ENCODE assay signal across 22 cellular contexts in genomic region chr5:178123094-178123986, GRCh38. TPM values are rescaled to one million over a fixed set of nuclear protein-coding genes. Genes with fewer than 3 reads are reported as not detected.
DNase-seq lines count a peak whose midpoint lies in the region; ATAC-seq and TF ChIP-seq lines count a peak whose summit lies in the region.
"Had no signal": no experiment of that assay in that cellular context is flagged by ENCODE, and none has a peak within 500 bp of the region (broad histone marks: within the 10 kb centered on the region; RNA-seq: fewer than 3 reads in every experiment).

No MANE protein-coding gene starts in this region.

- CTCF ChIA-PET in activated CD8-positive, alpha-beta T cell treated with anti-CD3 and anti-CD28 coated beads for 36 hours (lab: Charles Lee), result interaction anchor here (1.3 to 9.1 kb wide), 3 partner anchors 17 to 49 kb away, joined by 4 to 84 read pairs (median 5); no protein-coding TSS in a partner anchor
- CTCF ChIA-PET in activated CD8-positive, alpha-beta T cell treated with anti-CD3 and anti-CD28 coated beads, Interleukin-2, amount 10 ng/mL, durations not matched to agents 7 days and 5 days (lab: Charles Lee), result interaction anchor here (1.0 to 3.0 kb wide), 6 partner anchors 8 to 48 kb away, joined by 3 to 14 read pairs (median 4); partner anchors contain the start of genes NHP2 and RMND5B

- no peak overlapping the region for H3K4me3 ChIP-seq in RWPE2 (ENCODE audit: severe bottlenecking)
- H3K4me3 ChIP-seq in suprapubic skin, result no peak overlapping the region
- H3K4me3 ChIP-seq: heart left ventricle, MG63, neural progenitor cell, right lobe of liver, SK-N-MC had no signal

- no peak overlapping the region for H3K27ac Mint-ChIP-seq in activated CD8-positive, alpha-beta T cell treated with anti-CD3 and anti-CD28 coated beads for 36 hours
- H3K27ac Mint-ChIP-seq in activated CD8-positive, alpha-beta T cell treated with anti-CD3 and anti-CD28 coated beads, Interleukin-2, amount 10 ng/mL, durations not matched to agents 7 days and 5 days, result no peak overlapping the region
- H3K27ac Mint-ChIP-seq: activated naive CD8-positive, alpha-beta T cell; CD4-positive, alpha-beta T cell; dendritic cell treated with granulocyte-macrophage colony-stimulating factor and Interleukin-4, amounts not matched to agents 40 ng/mL and 50 ng/mL, for 4 days; neural progenitor cell had no signal

- H3K4me3 Mint-ChIP-seq in activated CD8-positive, alpha-beta T cell treated with anti-CD3 and anti-CD28 coated beads for 36 hours, result no peak overlapping the region
- no peak overlapping the region for H3K4me3 Mint-ChIP-seq in activated CD8-positive, alpha-beta T cell treated with anti-CD3 and anti-CD28 coated beads, Interleukin-2, amount 10 ng/mL, durations not matched to agents 7 days and 5 days
- H3K4me3 Mint-ChIP-seq: activated naive CD8-positive, alpha-beta T cell; CD4-positive, alpha-beta T cell; dendritic cell treated with granulocyte-macrophage colony-stimulating factor and Interleukin-4, amounts not matched to agents 40 ng/mL and 50 ng/mL, for 4 days; neural progenitor cell had no signal

- H3K9me3 Mint-ChIP-seq in activated CD8-positive, alpha-beta T cell treated with anti-CD3 and anti-CD28 coated beads for 36 hours, result no peaks in the 10 kb centered on the region
- no peaks in the 10 kb centered on the region for H3K9me3 Mint-ChIP-seq in activated CD8-positive, alpha-beta T cell treated with anti-CD3 and anti-CD28 coated beads, Interleukin-2, amount 10 ng/mL, durations not matched to agents 7 days and 5 days (ENCODE audit: insufficient read depth)
- H3K9me3 Mint-ChIP-seq: CD4-positive, alpha-beta T cell; dendritic cell treated with granulocyte-macrophage colony-stimulating factor and Interleukin-4, amounts not matched to agents 40 ng/mL and 50 ng/mL, for 4 days; neural progenitor cell had no signal

- no peak for TF ChIP-seq CTCF in activated CD8-positive, alpha-beta T cell treated with anti-CD3 and anti-CD28 coated beads for 36 hours (IDR thresholded peaks at IDR 0.05)
- TF ChIP-seq CTCF in RWPE2 (IDR thresholded peaks at IDR 0.05; ENCODE audit: poor library complexity, severe bottlenecking) (no peak), suprapubic skin (IDR thresholded peaks at IDR 0.05) (no peak)

- H3K36me3 Mint-ChIP-seq in activated CD8-positive, alpha-beta T cell treated with anti-CD3 and anti-CD28 coated beads for 36 hours (ENCODE audit: low read depth), result peaks cover 28% of the 10 kb centered on the region
- no peaks in the 10 kb centered on the region for H3K36me3 Mint-ChIP-seq in activated CD8-positive, alpha-beta T cell treated with anti-CD3 and anti-CD28 coated beads, Interleukin-2, amount 10 ng/mL, durations not matched to agents 7 days and 5 days (ENCODE audit: low read depth)
- H3K36me3 Mint-ChIP-seq: activated naive CD8-positive, alpha-beta T cell had no signal

- peaks cover 5% of the 10 kb centered on the region for H3K4me1 ChIP-seq in RWPE2 (ENCODE audit: insufficient read depth, poor library complexity, severe bottlenecking)
- H3K4me1 ChIP-seq in suprapubic skin, result peaks cover 49% of the 10 kb centered on the region
- H3K4me1 ChIP-seq: right lobe of liver had no signal

- TF ChIP-seq POLR2A in suprapubic skin (IDR thresholded peaks at IDR 0.05), result no peak

- POLR2A ChIA-PET in activated CD8-positive, alpha-beta T cell treated with anti-CD3 and anti-CD28 coated beads for 36 hours (lab: Charles Lee), result interaction anchor here (1.1 to 3.3 kb wide), 6 partner anchors 9 to 81 kb away, joined by 3 to 19 read pairs (median 4); partner anchors contain the start of genes HNRNPAB, N4BP3 and NHP2
- POLR2A ChIA-PET in activated CD8-positive, alpha-beta T cell treated with anti-CD3 and anti-CD28 coated beads, Interleukin-2, amount 10 ng/mL, durations not matched to agents 7 days and 5 days (lab: Charles Lee), result interaction anchor here (1.2 kb wide), 1 partner anchor 81 kb away, joined by 4 read pairs; the partner anchor contains the start of gene HNRNPAB

- intact Hi-C loops in activated CD8-positive, alpha-beta T cell treated with anti-CD3 and anti-CD28 coated beads for 36 hours (cut with micrococcal nuclease), result no loop called here

- no peak for DNase-seq in activated CD8-positive, alpha-beta T cell treated with anti-CD3 and anti-CD28 coated beads for 36 hours
- DNase-seq in activated CD8-positive, alpha-beta T cell treated with anti-CD3 and anti-CD28 coated beads, Interleukin-2, amount 10 ng/mL, durations not matched to agents 7 days and 5 days, result no peak
- peak; percentile 61 for DNase-seq in RWPE2 (ENCODE audit: low spot score)
- peak; percentile 72 for DNase-seq in islet precursor cell
- no peak for DNase-seq in suprapubic skin (ENCODE audit: low spot score in 2 of 2)
- DNase-seq in NCI-H1105 (lab: John Stamatoyannopoulos, UW), result no peak
- no peak for DNase-seq in T-helper 1 cell
- DNase-seq: activated CD4-positive, alpha-beta T cell treated with anti-CD3 and anti-CD28 coated beads, Interleukin-2, amount 50 U/mL, for 1 hour; activated T-cell treated with anti-CD3 and anti-CD28 coated beads, Interleukin-2, amount 50 U/mL, for 1 hour; brain microvascular endothelial cell; CD4-positive, alpha-beta T cell; DMS79; mesendoderm; MG63; NCI-H187 treated with DMSO at 0.1 percent for 48 hours; right lobe of liver had no signal

- TF ChIP-seq EP300 in suprapubic skin (IDR thresholded peaks at IDR 0.05), result no peak

- H3K27me3 Mint-ChIP-seq in activated CD8-positive, alpha-beta T cell treated with anti-CD3 and anti-CD28 coated beads for 36 hours, result no peaks in the 10 kb centered on the region
- H3K27me3 Mint-ChIP-seq in activated CD8-positive, alpha-beta T cell treated with anti-CD3 and anti-CD28 coated beads, Interleukin-2, amount 10 ng/mL, durations not matched to agents 7 days and 5 days (ENCODE audit: low read depth), result no peaks in the 10 kb centered on the region
- H3K27me3 Mint-ChIP-seq: activated naive CD8-positive, alpha-beta T cell; CD4-positive, alpha-beta T cell had no signal

- H3K36me3 ChIP-seq in RWPE2 (ENCODE audit: low read depth) (no peaks in the 10 kb centered on the region), suprapubic skin (no peaks in the 10 kb centered on the region)
- H3K36me3 ChIP-seq: brain microvascular endothelial cell, heart left ventricle, MG63, neural progenitor cell, right lobe of liver had no signal

- peaks cover 26% of the 10 kb centered on the region for H3K4me1 Mint-ChIP-seq in activated CD8-positive, alpha-beta T cell treated with anti-CD3 and anti-CD28 coated beads for 36 hours (ENCODE audit: low read depth)
- peaks cover 24% of the 10 kb centered on the region for H3K4me1 Mint-ChIP-seq in activated CD8-positive, alpha-beta T cell treated with anti-CD3 and anti-CD28 coated beads, Interleukin-2, amount 10 ng/mL, durations not matched to agents 7 days and 5 days (ENCODE audit: low read depth)

- no peak overlapping the region for H3K27ac ChIP-seq in RWPE2 (ENCODE audit: poor library complexity, severe bottlenecking)
- H3K27ac ChIP-seq in suprapubic skin, result peak overlapping the region; percentile 74
- H3K27ac ChIP-seq: brain microvascular endothelial cell, neural progenitor cell, right lobe of liver, SK-N-MC had no signal

- peak; percentile 4 for ATAC-seq in activated CD8-positive, alpha-beta T cell treated with anti-CD3 and anti-CD28 coated beads for 36 hours
- no peak for ATAC-seq in activated CD8-positive, alpha-beta T cell treated with anti-CD3 and anti-CD28 coated beads, Interleukin-2, amount 10 ng/mL, durations not matched to agents 7 days and 5 days
- ATAC-seq in RWPE2 (ENCODE audit: low read depth), result peak; percentile 66
- ATAC-seq in HG02973 (IDR thresholded peaks at IDR 0.05; ENCODE audit: unreplicated experiment), result no peak
- ATAC-seq: heart left ventricle, right lobe of liver had no signal

- no peaks in the 10 kb centered on the region for H3K27me3 ChIP-seq in RWPE2 (ENCODE audit: insufficient read depth, poor library complexity, severe bottlenecking)
- peaks cover 20% of the 10 kb centered on the region for H3K27me3 ChIP-seq in suprapubic skin
- H3K27me3 ChIP-seq: brain microvascular endothelial cell, MG63, neural progenitor cell, right lobe of liver had no signal

- 88% methylated on average over 12 of the region's 14 CpGs for WGBS in suprapubic skin

- H3K9me3 ChIP-seq in RWPE2 (ENCODE audit: severe bottlenecking), result no peaks in the 10 kb centered on the region
- H3K9me3 ChIP-seq in suprapubic skin, result no peaks in the 10 kb centered on the region
- H3K9me3 ChIP-seq: heart left ventricle, right lobe of liver had no signal

RNA-seq across cellular contexts. Expression of gene RMND5B, which starts 7.5 kb away (rescaled TPM):
- total RNA-seq in activated CD8-positive, alpha-beta T cell treated with anti-CD3 and anti-CD28 coated beads for 36 hours, result 10 to 100 TPM; 32.9 to 33.4 TPM
- total RNA-seq in activated CD8-positive, alpha-beta T cell treated with anti-CD3 and anti-CD28 coated beads, Interleukin-2, amount 10 ng/mL, durations not matched to agents 7 days and 5 days, result 1 to 10 TPM; 3.8 to 6.0 TPM
- 10 to 100 TPM; 38.6 to 60.6 (median 42.9) TPM for total RNA-seq in suprapubic skin

RNA-seq across cellular contexts. Expression of gene N4BP3, which starts 10.0 kb away (rescaled TPM):
- 10 to 100 TPM; 33.2 to 33.4 TPM for total RNA-seq in activated CD8-positive, alpha-beta T cell treated with anti-CD3 and anti-CD28 coated beads for 36 hours
- 1 to 10 TPM; 5.9 to 6.1 TPM for total RNA-seq in activated CD8-positive, alpha-beta T cell treated with anti-CD3 and anti-CD28 coated beads, Interleukin-2, amount 10 ng/mL, durations not matched to agents 7 days and 5 days
- 10 to 100 TPM in 3 of 4 donors, 1 to 10 TPM in 1; 7.6 to 14.0 (median 11.7) TPM for total RNA-seq in suprapubic skin

RNA-seq across cellular contexts. Expression of gene NHP2, which starts 30.3 kb away (rescaled TPM):
- 100 to 1,000 TPM; 287 to 296 TPM for total RNA-seq in activated CD8-positive, alpha-beta T cell treated with anti-CD3 and anti-CD28 coated beads for 36 hours
- total RNA-seq in activated CD8-positive, alpha-beta T cell treated with anti-CD3 and anti-CD28 coated beads, Interleukin-2, amount 10 ng/mL, durations not matched to agents 7 days and 5 days, result 100 to 1,000 TPM; 176 to 184 TPM
- total RNA-seq in suprapubic skin, result 100 to 1,000 TPM in 3 of 4 donors, 10 to 100 TPM in 1; 75.8 to 278 (median 210) TPM

Comparison
In these comparisons a context has a peak if more than half of its experiments do, and no peak if none do; other contexts are left out.
1. ATAC-seq: peak in activated CD8-positive, alpha-beta T cell treated with anti-CD3 and anti-CD28 coated beads for 36 hours (single experiment) and RWPE2 (single experiment); none in activated CD8-positive, alpha-beta T cell treated with anti-CD3 and anti-CD28 coated beads, Interleukin-2, amount 10 ng/mL, durations not matched to agents 7 days and 5 days (single experiment) and HG02973 (single experiment).
2. RNA of gene RMND5B, which starts 7.5 kb away (total RNA-seq): 38.6 to 60.6 TPM in suprapubic skin and 32.9 to 33.4 TPM in activated CD8-positive, alpha-beta T cell treated with anti-CD3 and anti-CD28 coated beads for 36 hours; 3.8 to 6.0 TPM in activated CD8-positive, alpha-beta T cell treated with anti-CD3 and anti-CD28 coated beads, Interleukin-2, amount 10 ng/mL, durations not matched to agents 7 days and 5 days; every median in the first group is over 4 times any median in the second.
3. DNase-seq: peak in RWPE2 (single experiment) and islet precursor cell (single experiment); none in activated CD8-positive, alpha-beta T cell treated with anti-CD3 and anti-CD28 coated beads for 36 hours (single experiment), activated CD8-positive, alpha-beta T cell treated with anti-CD3 and anti-CD28 coated beads, Interleukin-2, amount 10 ng/mL, durations not matched to agents 7 days and 5 days (single experiment), suprapubic skin (0 of 2), NCI-H1105 (single experiment) and T-helper 1 cell (0 of 5).